Comparison of ENCODE assay signal across 8 cellular contexts in genomic region chr12:108616941-108617858, GRCh38. TPM values are rescaled to one million over a fixed set of nuclear protein-coding genes. Genes with fewer than 3 reads are reported as not detected.
DNase-seq lines count a peak whose midpoint lies in the region; ATAC-seq and TF ChIP-seq lines count a peak whose summit lies in the region.

No MANE protein-coding gene starts in this region.

- H3K4me3 ChIP-seq in DND-41 (ENCODE audit: low read depth in 1 of 2, low read length in 2 of 2) (no peak overlapping the region), KMS-11 (IDR thresholded peaks at IDR 0.05; ENCODE audit: insufficient read depth, low read depth, low read length) (no peak overlapping the region), SJCRH30 (no peak overlapping the region)

- H3K36me3 ChIP-seq in DND-41 (ENCODE audit: insufficient read depth, low read length) (peaks cover 8% of the 10 kb centered on the region), KMS-11 (ENCODE audit: insufficient read depth) (no peaks in the 10 kb centered on the region), SJCRH30 (no peaks in the 10 kb centered on the region)

- H4K20me1 ChIP-seq in DND-41 (ENCODE audit: insufficient read depth, low read length) = no peaks in the 10 kb centered on the region
- no peaks in the 10 kb centered on the region for H4K20me1 ChIP-seq in KMS-11 (ENCODE audit: insufficient read depth)

- 0 out of 2 replicates have a peak overlapping the region, but pooled peaks have one; percentile 34 for H2AFZ ChIP-seq in DND-41 (ENCODE audit: low read depth, low read length)
- H2AFZ ChIP-seq in KMS-11 (ENCODE audit: low read depth) = no peak overlapping the region

- H3K4me2 ChIP-seq in DND-41 (ENCODE audit: insufficient read depth, low read length) (peak overlapping the region; percentile 29), KMS-11 (peak overlapping the region; percentile 60)

- ATAC-seq in DND-41 (ENCODE audit: insufficient read depth, low read depth) = peak; percentile 89
- ATAC-seq in GM21526 (IDR thresholded peaks at IDR 0.05; ENCODE audit: low FRiP score, unreplicated experiment) = peak; percentile 54
- peak; percentile 12 for ATAC-seq in left lobe of liver
- peak; percentile 96 for ATAC-seq in stimulated activated naive CD8-positive, alpha-beta T cell treated with anti-CD3 and anti-CD28 coated beads, Interleukin-15, Interleukin-2, amounts not matched to agents 100 U/mL and 50 U/mL, for 24 hours

- H3K27ac ChIP-seq in DND-41 (ENCODE audit: low read length) = peak overlapping the region; percentile 75
- H3K27ac ChIP-seq in KMS-11 = peak overlapping the region; percentile 96
- H3K27ac ChIP-seq in SJCRH30 = no peak overlapping the region

- peaks cover 4% of the 10 kb centered on the region for H3K9me3 ChIP-seq in DND-41 (ENCODE audit: insufficient read depth, low read length, severe bottlenecking)
- peaks cover 4% of the 10 kb centered on the region; the same call in 1 of the 2 replicates for H3K9me3 ChIP-seq in SJCRH30 (replicated peaks)

- peaks cover 24% of the 10 kb centered on the region for H3K4me1 ChIP-seq in DND-41 (ENCODE audit: insufficient read depth, low read length)
- H3K4me1 ChIP-seq in KMS-11 (ENCODE audit: low read depth, poor library complexity, severe bottlenecking) = peaks cover 61% of the 10 kb centered on the region
- peaks cover 18% of the 10 kb centered on the region for H3K4me1 ChIP-seq in SJCRH30

- TF ChIP-seq CTCF in DND-41 (IDR thresholded peaks at IDR 0.05; ENCODE audit: borderline replicate concordance, extremely low read depth, low read length, poor library complexity, severe bottlenecking) = no peak
- no peak for TF ChIP-seq CTCF in KMS-11 (conservative IDR thresholded peaks at IDR 0.05; ENCODE audit: low read depth, low read length)

- H3K79me2 ChIP-seq in DND-41 (ENCODE audit: insufficient read depth, low read length) (0 out of 2 replicates have a peak, but pooled peaks cover 1% of the 10 kb centered on the region), KMS-11 (ENCODE audit: insufficient read depth, low read depth) (no peaks in the 10 kb centered on the region)

- DNase-seq in DND-41 (peak; percentile 88), activated T-cell treated with anti-CD3 and anti-CD28 coated beads for 1 hour (ENCODE audit: low read depth) (peak; percentile 56), left lobe of liver (ENCODE audit: low spot score) (no peak), NCI-H1092 (lab: John Stamatoyannopoulos, UW) (no peak), SJCRH30 (no peak)
- peak; percentile 88 for DNase-seq in stimulated activated naive CD8-positive, alpha-beta T cell treated with anti-CD3 and anti-CD28 coated beads, Interleukin-15, Interleukin-2, amounts not matched to agents 100 U/mL and 50 U/mL, for 24 hours

- peak overlapping the region; percentile 27; the same call in 1 of the 2 replicates for H3K9ac ChIP-seq in DND-41 (ENCODE audit: low read depth, low read length)
- H3K9ac ChIP-seq in KMS-11 = peak overlapping the region; percentile 55; the same call in 1 of the 2 replicates

- H3K27me3 ChIP-seq in DND-41 (ENCODE audit: insufficient read depth, low read length, poor library complexity) (no peaks in the 10 kb centered on the region), KMS-11 (ENCODE audit: insufficient read depth, low read depth) (no peaks in the 10 kb centered on the region), SJCRH30 (no peaks in the 10 kb centered on the region)

RNA-seq across cellular contexts. Expression of gene SELPLG, which starts 16.5 kb away (rescaled TPM):
- total RNA-seq in left lobe of liver = 2.4 TPM
- 0.15 and 0.32 TPM in 2 replicates for total RNA-seq in SJCRH30 (2014; rRNA removed; shearing (Covaris generic))

RNA-seq across cellular contexts. Expression of gene TMEM119, which starts 19.3 kb away (rescaled TPM):
- total RNA-seq in left lobe of liver = 0.23 TPM
- total RNA-seq in SJCRH30 (2014; rRNA removed; shearing (Covaris generic)) = 19.1 TPM in 2 replicates

RNA-seq across cellular contexts. Expression of gene ISCU, which starts 54.8 kb away (rescaled TPM):
- total RNA-seq in left lobe of liver = 45.2 TPM
- 65.0 and 70.1 TPM in 2 replicates for total RNA-seq in SJCRH30 (2014; rRNA removed; shearing (Covaris generic))

RNA-seq across cellular contexts. Expression of gene SART3, which starts 56.2 kb away (rescaled TPM):
- total RNA-seq in left lobe of liver = 13.7 TPM
- 101 and 104 TPM in 2 replicates for total RNA-seq in SJCRH30 (2014; rRNA removed; shearing (Covaris generic))

Comparison
In these comparisons a context has a peak if more than half of its experiments do, and no peak if none do; other contexts are left out.
1. ATAC-seq: peak in every context shown above with its lines; median percentile 96 in stimulated activated naive CD8-positive, alpha-beta T cell treated with anti-CD3 and anti-CD28 coated beads, Interleukin-15, Interleukin-2, amounts not matched to agents 100 U/mL and 50 U/mL, for 24 hours; 89 in DND-41; 54 in GM21526; 12 in left lobe of liver.
2. DNase-seq: peak in DND-41 (single experiment), activated T-cell treated with anti-CD3 and anti-CD28 coated beads for 1 hour (single experiment) and stimulated activated naive CD8-positive, alpha-beta T cell treated with anti-CD3 and anti-CD28 coated beads, Interleukin-15, Interleukin-2, amounts not matched to agents 100 U/mL and 50 U/mL, for 24 hours (single experiment); none in left lobe of liver (single experiment), NCI-H1092 (single experiment) and SJCRH30 (0 of 2).
3. RNA of gene TMEM119, which starts 19.3 kb away (total RNA-seq): 19.1 TPM in SJCRH30; 0.23 TPM in left lobe of liver (single experiment); every median in the first group is over 10 times any median in the second.